In the genomic region with DNA sequence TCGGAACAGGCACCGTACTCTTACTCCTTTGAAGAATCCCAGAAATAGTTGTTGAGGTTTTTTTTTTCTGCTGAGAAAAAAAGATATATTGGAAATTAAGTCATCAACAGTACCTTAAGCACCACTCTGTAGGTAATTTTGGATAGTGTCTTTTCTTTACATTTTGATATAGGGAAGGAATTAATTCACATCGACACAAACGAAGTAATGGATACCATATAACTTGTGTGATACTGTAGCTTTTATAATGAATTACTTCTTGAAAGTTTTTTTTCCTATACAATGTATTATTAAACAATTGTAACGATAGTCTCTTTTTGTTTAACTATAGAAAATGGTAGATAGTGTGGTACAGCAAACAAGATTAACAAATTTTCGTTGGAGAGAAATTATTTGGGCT, we compare ENCODE assay signal across 8 cellular contexts. TPM values are rescaled to one million over a fixed set of nuclear protein-coding genes. Genes with fewer than 3 reads are reported as not detected.
A peak's percentile ranks its signal among the peaks of the same experiment; 100 is the strongest.
DNase-seq lines count a peak whose midpoint lies in the region; ATAC-seq and TF ChIP-seq lines count a peak whose summit lies in the region.

No MANE protein-coding gene starts in this region.

- H3K36me3 ChIP-seq in brain microvascular endothelial cell (replicated peaks) (no peaks in the 10 kb centered on the region), mesodermal cell (ENCODE audit: control insufficient read depth, insufficient read depth, low read length) (no peaks in the 10 kb centered on the region)

- H3K4me1 Mint-ChIP-seq in activated naive CD4-positive, alpha-beta T cell treated with anti-CD3 and anti-CD28 coated beads, Interleukin-2, amount 10 ng/mL, durations not matched to agents 7 days and 5 days: peaks cover 32% of the 10 kb centered on the region
- H3K4me1 Mint-ChIP-seq in type B pancreatic cell (ENCODE audit: unreplicated experiment): peaks cover 12% of the 10 kb centered on the region

- no peaks in the 10 kb centered on the region for H3K27me3 ChIP-seq in brain microvascular endothelial cell (replicated peaks)

- peak overlapping the region; percentile 74 for H3K4me3 Mint-ChIP-seq in activated naive CD4-positive, alpha-beta T cell treated with anti-CD3 and anti-CD28 coated beads, Interleukin-2, amount 10 ng/mL, durations not matched to agents 7 days and 5 days
- peak overlapping the region; percentile 91 for H3K4me3 Mint-ChIP-seq in type B pancreatic cell

- no peaks in the 10 kb centered on the region for H3K36me3 Mint-ChIP-seq in activated naive CD4-positive, alpha-beta T cell treated with anti-CD3 and anti-CD28 coated beads, Interleukin-2, amount 10 ng/mL, durations not matched to agents 7 days and 5 days
- peaks cover 3% of the 10 kb centered on the region for H3K36me3 Mint-ChIP-seq in type B pancreatic cell

- CTCF ChIA-PET in activated naive CD4-positive, alpha-beta T cell treated with anti-CD3 and anti-CD28 coated beads, Interleukin-2, amount 10 ng/mL, durations not matched to agents 7 days and 5 days (lab: Charles Lee): interaction anchor here (0.7 to 3.4 kb wide), 4 partner anchors 285 to 377 kb away, joined by 3 to 18 read pairs (median 8); no protein-coding TSS in a partner anchor

- in situ Hi-C loops in brain microvascular endothelial cell (cut with HindIII; ENCODE audit: low pct_ligation_motif_present, low sequenced_read_pairs): no loop called here

- peaks cover 54% of the 10 kb centered on the region for H3K27me3 Mint-ChIP-seq in activated naive CD4-positive, alpha-beta T cell treated with anti-CD3 and anti-CD28 coated beads, Interleukin-2, amount 10 ng/mL, durations not matched to agents 7 days and 5 days
- H3K27me3 Mint-ChIP-seq in type B pancreatic cell: no peaks in the 10 kb centered on the region

- H3K4me3 ChIP-seq in brain microvascular endothelial cell (ENCODE audit: low read depth, low read length) (peak overlapping the region; percentile 69), mesodermal cell (ENCODE audit: extremely low read depth, insufficient read depth, low read length, poor library complexity, severe bottlenecking) (peak overlapping the region; percentile 64)

- ATAC-seq in GM18873 (IDR thresholded peaks at IDR 0.05; ENCODE audit: low FRiP score, unreplicated experiment) (no peak), GM21367 (IDR thresholded peaks at IDR 0.05; ENCODE audit: unreplicated experiment) (no peak)

- H3K9me3 Mint-ChIP-seq in activated naive CD4-positive, alpha-beta T cell treated with anti-CD3 and anti-CD28 coated beads, Interleukin-2, amount 10 ng/mL, durations not matched to agents 7 days and 5 days: no peaks in the 10 kb centered on the region
- no peaks in the 10 kb centered on the region for H3K9me3 Mint-ChIP-seq in type B pancreatic cell

- TF ChIP-seq CTCF in brain microvascular endothelial cell (IDR thresholded peaks at IDR 0.05; ENCODE audit: low read depth, low read length, missing control alignments) (no peak), type B pancreatic cell (conservative IDR thresholded peaks at IDR 0.05) (no peak)

- WGBS in mesodermal cell (ENCODE audit: insufficient coverage in 2 of 2), 2 experiments: 93 to 100% methylated on average over 1 to 3 of the region's 6 CpGs

- no peaks in the 10 kb centered on the region for H3K9me3 ChIP-seq in mesodermal cell (ENCODE audit: control insufficient read depth, low read length)

- peak overlapping the region; percentile 87 for H3K27ac ChIP-seq in brain microvascular endothelial cell
- H3K27ac ChIP-seq in mesodermal cell (ENCODE audit: low read depth, low read length, severe bottlenecking): no peak overlapping the region

- DNase-seq in activated naive CD4-positive, alpha-beta T cell treated with anti-CD3 and anti-CD28 coated beads, Interleukin-2, amount 10 ng/mL, durations not matched to agents 7 days and 5 days: no peak
- no peak for DNase-seq in activated naive CD4-positive, alpha-beta T cell treated with anti-CD3 and anti-CD28 coated beads, Interleukin-2, amount 50 U/mL, for 16 hours
- DNase-seq in brain microvascular endothelial cell (no peak), type B pancreatic cell (ENCODE audit: extremely low spot score, unreplicated experiment) (no peak), SIG-M5 (lab: John Stamatoyannopoulos, UW) (no peak)

- peaks cover 11% of the 10 kb centered on the region for H3K4me1 ChIP-seq in mesodermal cell (ENCODE audit: control insufficient read depth, insufficient read depth, low read length, poor library complexity, severe bottlenecking)

- H3K27ac Mint-ChIP-seq in activated naive CD4-positive, alpha-beta T cell treated with anti-CD3 and anti-CD28 coated beads, Interleukin-2, amount 10 ng/mL, durations not matched to agents 7 days and 5 days: no peak overlapping the region
- H3K27ac Mint-ChIP-seq in type B pancreatic cell: peak overlapping the region; percentile 90

RNA-seq across cellular contexts. Expression of a gene that starts 1.5 kb away (rescaled TPM):
- 2.5 TPM for polyA plus RNA-seq in mesodermal cell (2013, experiment 1 of 2)
- polyA plus RNA-seq in mesodermal cell (2013, experiment 2 of 2): 2.1 TPM
- total RNA-seq in type B pancreatic cell (ENCODE audit: low replicate concordance): 57.0 and 153 TPM in 2 replicates
